In the genomic region with DNA sequence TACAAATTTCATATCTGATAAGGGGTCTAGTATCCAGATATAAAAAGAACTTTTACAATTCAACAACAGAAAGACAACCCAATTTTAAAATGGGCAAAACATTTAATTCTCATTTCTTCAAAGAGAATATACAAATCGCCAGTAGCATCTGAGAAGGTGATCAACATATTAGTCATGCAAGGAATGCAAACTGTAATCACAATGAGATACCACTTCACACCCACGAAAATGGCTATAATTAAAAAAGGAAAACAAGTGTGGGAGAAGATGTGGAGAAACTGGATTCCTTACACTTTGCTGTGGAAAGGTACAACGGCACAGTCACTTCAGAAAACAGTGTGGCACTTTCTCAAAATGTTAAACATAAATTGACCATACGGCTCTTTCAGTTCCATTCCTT, we compare ENCODE assay signal across 18 cellular contexts.
DNase-seq lines count a peak whose midpoint lies in the region; ATAC-seq, FAIRE-seq and TF ChIP-seq lines count a peak whose summit lies in the region.
"Had no signal": no experiment of that assay in that cellular context is flagged by ENCODE, and none has a peak within 500 bp of the region (broad histone marks: within the 10 kb centered on the region; RNA-seq: fewer than 3 reads in every experiment).

No MANE protein-coding gene starts in this region.

- H3K9me3 ChIP-seq in HCT116 (ENCODE audit: control insufficient read depth in 1 of 2, insufficient read depth in 1 of 2, low read depth in 1 of 2, low read length in 2 of 2) (no peaks in the 10 kb centered on the region), astrocyte (ENCODE audit: insufficient read depth, low read depth, low read length) (no peaks in the 10 kb centered on the region)
- H3K9me3 ChIP-seq: A549, BE2C, Caco-2, HAP-1 had no signal

- TF ChIP-seq POLR2A in HCT116 (IDR thresholded peaks at IDR 0.05; ENCODE audit: borderline replicate concordance, extremely low read depth, insufficient read depth, insufficient read length): no peak

- H3K9me3 Mint-ChIP-seq in astrocyte (ENCODE audit: unreplicated experiment): no peaks in the 10 kb centered on the region
- H3K9me3 Mint-ChIP-seq: CD8-positive, alpha-beta memory T cell; HFFc6; IgD-negative memory B cell had no signal

- H3K4me1 ChIP-seq in HCT116 (ENCODE audit: control insufficient read depth in 1 of 2, insufficient read depth in 2 of 2, low read length in 2 of 2) (peaks cover 0 to 11% of the 10 kb centered on the region in 2 experiments; a peak in 1 of 4 replicates), astrocyte (ENCODE audit: insufficient read depth, low read length) (peaks cover 29% of the 10 kb centered on the region)
- H3K4me1 ChIP-seq: A549, BE2C, Caco-2 had no signal

- peaks cover 34% of the 10 kb centered on the region for H3K36me3 Mint-ChIP-seq in astrocyte (ENCODE audit: low read depth, unreplicated experiment)

- no peak for TF ChIP-seq CTCF in HCT116 (IDR thresholded peaks at IDR 0.05 in 2 of 3, conservative IDR thresholded peaks at IDR 0.05 in 1 of 3; ENCODE audit: borderline replicate concordance in 1 of 3, insufficient read depth in 1 of 3, low read depth in 2 of 3, low read length in 2 of 3)
- TF ChIP-seq CTCF in astrocyte (IDR thresholded peaks at IDR 0.05; ENCODE audit: insufficient read depth, low read depth, low read length): no peak

- H2AFZ ChIP-seq in HCT116 (ENCODE audit: low read depth, low read length, poor library complexity, severe bottlenecking) (no peak overlapping the region), astrocyte (ENCODE audit: low read depth, low read length) (no peak overlapping the region)

- H3K27me3 ChIP-seq in HCT116 (ENCODE audit: insufficient read depth, low read length) (no peaks in the 10 kb centered on the region), astrocyte (ENCODE audit: insufficient read depth, low read length) (no peaks in the 10 kb centered on the region)
- H3K27me3 ChIP-seq: BE2C had no signal

- no TSS peak for BruUV-seq in HCT116 (replicated peaks; lab: Mats Ljungman, UMichigan)

- H3K9me2 ChIP-seq in HCT116 (ENCODE audit: insufficient read depth): no peaks in the 10 kb centered on the region

- no peak overlapping the region for H3K27ac ChIP-seq in HCT116 (ENCODE audit: low read depth, low read length)
- H3K27ac ChIP-seq in astrocyte (ENCODE audit: low read depth, low read length): no peak overlapping the region
- H3K27ac ChIP-seq: A549, C4-2B had no signal

- H3K79me2 ChIP-seq in HCT116 (ENCODE audit: insufficient read depth, low read length) (no peaks in the 10 kb centered on the region), astrocyte (ENCODE audit: insufficient read depth, low read length) (no peaks in the 10 kb centered on the region)

- no peak for DNase-seq in HCT116 (ENCODE audit: low read depth, low spot score)
- DNase-seq in astrocyte (ENCODE audit: low read depth): peak; percentile 42
- peak; percentile 6 for DNase-seq in kidney glomerular epithelial cell (lab: John Stamatoyannopoulos, UW)
- peak; percentile 29 for DNase-seq in superior temporal gyrus (ENCODE audit: extremely low spot score)
- DNase-seq in DMS79 (lab: John Stamatoyannopoulos, UW): no peak
- no peak for DNase-seq in SIG-M5 (lab: John Stamatoyannopoulos, UW)
- DNase-seq in HT-29 (ENCODE audit: low spot score): no peak
- DNase-seq: BE2C; Caco-2; CD8-positive, alpha-beta memory T cell; GOT3; HFFc6; KG1 had no signal

- no peak overlapping the region for H3K27ac Mint-ChIP-seq in astrocyte (ENCODE audit: unreplicated experiment)
- H3K27ac Mint-ChIP-seq: HFFc6, IgD-negative memory B cell had no signal

- no peaks in the 10 kb centered on the region for H4K20me1 ChIP-seq in HCT116 (ENCODE audit: insufficient read depth)
- no peaks in the 10 kb centered on the region for H4K20me1 ChIP-seq in astrocyte (ENCODE audit: insufficient read depth, low read length)

- no peaks in the 10 kb centered on the region for H3K27me3 Mint-ChIP-seq in astrocyte (ENCODE audit: low read depth, unreplicated experiment)
- H3K27me3 Mint-ChIP-seq: CD8-positive, alpha-beta memory T cell; IgD-negative memory B cell had no signal

- FAIRE-seq in astrocyte (lab: Jason Lieb, UNC): no peak
- FAIRE-seq: A549, GM18507 had no signal

- H3K36me3 ChIP-seq in HCT116 (ENCODE audit: control insufficient read depth in 1 of 2, insufficient read depth in 2 of 2, low read length in 2 of 2) (0 out of 4 replicates have a peak, but pooled peaks cover 0 to 3% of the 10 kb centered on the region in 2 experiments), astrocyte (ENCODE audit: insufficient read depth, low read length) (peaks cover under 1% of the 10 kb centered on the region)
- H3K36me3 ChIP-seq: BE2C had no signal

- intact Hi-C loops in HCT116 (cut with micrococcal nuclease): no loop called here

- H3K4me3 Mint-ChIP-seq in astrocyte (ENCODE audit: unreplicated experiment): no peak overlapping the region
- H3K4me3 Mint-ChIP-seq: CD8-positive, alpha-beta memory T cell; HFFc6; IgD-negative memory B cell had no signal

- CTCF ChIA-PET in HCT116 (lab: Charles Lee): no interaction called here

- H3K9ac ChIP-seq in HCT116 (ENCODE audit: low read length) (no peak overlapping the region), astrocyte (ENCODE audit: low read length) (no peak overlapping the region)

- no peak for TF ChIP-seq RAD21 in HCT116 (IDR thresholded peaks at IDR 0.05; ENCODE audit: low read depth)

- POLR2A ChIA-PET in HCT116 (lab: Charles Lee): no interaction called here

- H3K4me2 ChIP-seq in HCT116 (ENCODE audit: low read length): peak overlapping the region; percentile 40
- no peak overlapping the region for H3K4me2 ChIP-seq in astrocyte (ENCODE audit: low read length)
- H3K4me2 ChIP-seq: A549 had no signal

- RAD21 ChIA-PET in HCT116 (lab: Charles Lee; ENCODE audit: low non-redundant PET in 1 of 2, low total read pairs in 2 of 2, uncharacterized antibody in 2 of 2, unreplicated experiment in 2 of 2): no interaction called here

- peaks cover 32% of the 10 kb centered on the region for H3K4me1 Mint-ChIP-seq in astrocyte (ENCODE audit: low read depth, unreplicated experiment)
- H3K4me1 Mint-ChIP-seq: CD8-positive, alpha-beta memory T cell had no signal

- ATAC-seq in HCT116: no peak
- ATAC-seq: A549 had no signal

- H3K4me3 ChIP-seq in HCT116 (replicated peaks in 1 of 2; ENCODE audit: low read depth in 1 of 2, low read length in 2 of 2) (no peak overlapping the region), astrocyte (ENCODE audit: insufficient read depth, low read depth, low read length) (no peak overlapping the region)
- H3K4me3 ChIP-seq: A549, HAP-1 had no signal

TF ChIP-seq in HCT116, 20 proteins besides CTCF, POLR2A, EP300 and RAD21:
- TF ChIP-seq YY1 (IDR thresholded peaks at IDR 0.05; ENCODE audit: extremely low read depth, insufficient replicate concordance, low read depth, low read length) (no peak), POLR2AphosphoS5 (IDR thresholded peaks at IDR 0.05; ENCODE audit: low read depth, low read length) (no peak), SIN3A (IDR thresholded peaks at IDR 0.05; ENCODE audit: low read depth) (no peak), SRF (IDR thresholded peaks at IDR 0.05; ENCODE audit: low read depth) (no peak), FOSL1 (IDR thresholded peaks at IDR 0.05; ENCODE audit: low read depth) (no peak), EGR1 (IDR thresholded peaks at IDR 0.05; ENCODE audit: low read depth) (0 out of 2 replicates have a peak, but pooled peaks have one; percentile 15), TCF7L2 (IDR thresholded peaks at IDR 0.05; ENCODE audit: borderline replicate concordance, extremely low read depth, insufficient read depth, insufficient read length) (no peak), ZFX (IDR thresholded peaks at IDR 0.05) (no peak), CEBPB (IDR thresholded peaks at IDR 0.05; ENCODE audit: low read depth) (no peak), SP1 (IDR thresholded peaks at IDR 0.05; ENCODE audit: low read depth) (0 out of 2 replicates have a peak, but pooled peaks have one; percentile 15), ELF1 (IDR thresholded peaks at IDR 0.05; ENCODE audit: borderline replicate concordance, low read depth) (no peak), EZH2 (IDR thresholded peaks at IDR 0.05) (no peak), CBX3 (IDR thresholded peaks at IDR 0.05; ENCODE audit: low read depth) (no peak)
- TF ChIP-seq, protein P1, sequence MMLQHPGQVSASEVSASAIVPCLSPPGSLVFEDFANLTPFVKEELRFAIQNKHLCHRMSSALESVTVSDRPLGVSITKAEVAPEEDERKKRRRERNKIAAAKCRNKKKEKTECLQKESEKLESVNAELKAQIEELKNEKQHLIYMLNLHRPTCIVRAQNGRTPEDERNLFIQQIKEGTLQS (IDR thresholded peaks at IDR 0.05): no peak
- TF ChIP-seq, protein P2, sequence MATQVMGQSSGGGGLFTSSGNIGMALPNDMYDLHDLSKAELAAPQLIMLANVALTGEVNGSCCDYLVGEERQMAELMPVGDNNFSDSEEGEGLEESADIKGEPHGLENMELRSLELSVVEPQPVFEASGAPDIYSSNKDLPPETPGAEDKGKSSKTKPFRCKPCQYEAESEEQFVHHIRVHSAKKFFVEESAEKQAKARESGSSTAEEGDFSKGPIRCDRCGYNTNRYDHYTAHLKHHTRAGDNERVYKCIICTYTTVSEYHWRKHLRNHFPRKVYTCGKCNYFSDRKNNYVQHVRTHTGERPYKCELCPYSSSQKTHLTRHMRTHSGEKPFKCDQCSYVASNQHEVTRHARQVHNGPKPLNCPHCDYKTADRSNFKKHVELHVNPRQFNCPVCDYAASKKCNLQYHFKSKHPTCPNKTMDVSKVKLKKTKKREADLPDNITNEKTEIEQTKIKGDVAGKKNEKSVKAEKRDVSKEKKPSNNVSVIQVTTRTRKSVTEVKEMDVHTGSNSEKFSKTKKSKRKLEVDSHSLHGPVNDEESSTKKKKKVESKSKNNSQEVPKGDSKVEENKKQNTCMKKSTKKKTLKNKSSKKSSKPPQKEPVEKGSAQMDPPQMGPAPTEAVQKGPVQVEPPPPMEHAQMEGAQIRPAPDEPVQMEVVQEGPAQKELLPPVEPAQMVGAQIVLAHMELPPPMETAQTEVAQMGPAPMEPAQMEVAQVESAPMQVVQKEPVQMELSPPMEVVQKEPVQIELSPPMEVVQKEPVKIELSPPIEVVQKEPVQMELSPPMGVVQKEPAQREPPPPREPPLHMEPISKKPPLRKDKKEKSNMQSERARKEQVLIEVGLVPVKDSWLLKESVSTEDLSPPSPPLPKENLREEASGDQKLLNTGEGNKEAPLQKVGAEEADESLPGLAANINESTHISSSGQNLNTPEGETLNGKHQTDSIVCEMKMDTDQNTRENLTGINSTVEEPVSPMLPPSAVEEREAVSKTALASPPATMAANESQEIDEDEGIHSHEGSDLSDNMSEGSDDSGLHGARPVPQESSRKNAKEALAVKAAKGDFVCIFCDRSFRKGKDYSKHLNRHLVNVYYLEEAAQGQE (IDR thresholded peaks at IDR 0.05; ENCODE audit: low read depth): no peak
TF ChIP-seq in HCT116: peak in this region for 2.

Comparison
In these comparisons a context has a peak if more than half of its experiments do, and no peak if none do; other contexts are left out.
1. DNase-seq: peak in astrocyte (single experiment), kidney glomerular epithelial cell (single experiment) and superior temporal gyrus (single experiment); none in HCT116 (single experiment), DMS79 (single experiment), SIG-M5 (single experiment) and HT-29 (single experiment).